Comparison of ENCODE assay signal across 29 cellular contexts in genomic region chr15:83713242-83713641, GRCh38.
"Had no signal": no experiment of that assay in that cellular context is flagged by ENCODE, and none has a peak within 500 bp of the region (broad histone marks: within the 10 kb centered on the region; RNA-seq: fewer than 3 reads in every experiment).

No MANE protein-coding gene starts in this region.

- H3K4me1 ChIP-seq: adrenal gland, breast epithelium had no signal

- DNase-seq: activated effector memory CD4-positive, alpha-beta T cell treated with anti-CD3 and anti-CD28 coated beads, Interleukin-2, amount 50 U/mL, for 16 hours; activated effector memory CD4-positive, alpha-beta T cell treated with Interleukin-2 at 50 U/mL for 16 hours; activated gamma-delta T cell; activated gamma-delta T cell treated with Interleukin-2 at 50 U/mL for 16 hours; activated naive CD4-positive, alpha-beta T cell; activated naive CD4-positive, alpha-beta T cell treated with anti-CD3 and anti-CD28 coated beads for 36 hours; activated naive CD4-positive, alpha-beta T cell treated with anti-CD3 and anti-CD28 coated beads, Interleukin-2, amount 10 ng/mL, durations not matched to agents 7 days and 5 days; activated naive CD4-positive, alpha-beta T cell treated with anti-CD3 and anti-CD28 coated beads, Interleukin-2, amount 50 U/mL, for 16 hours; activated naive CD4-positive, alpha-beta T cell treated with Interleukin-2 at 50 U/mL for 16 hours; activated naive CD8-positive, alpha-beta T cell treated with anti-CD3 and anti-CD28 coated beads for 36 hours; activated naive CD8-positive, alpha-beta T cell treated with anti-CD3 and anti-CD28 coated beads, Interleukin-2, amount 10 ng/mL, durations not matched to agents 7 days and 5 days; activated naive CD8-positive, alpha-beta T cell treated with anti-CD3 and anti-CD28 coated beads, Interleukin-2, amount 50 U/mL, for 24 hours; activated T-cell treated with anti-CD3 and anti-CD28 coated beads, Interleukin-2, amount 50 U/mL, for 24 hours; activated T-cell treated with anti-CD3 and anti-CD28 coated beads, Interleukin-2, amount 50 U/mL, for 4 hours; activated T-cell treated with anti-CD3 and anti-CD28 coated beads, Interleukin-2, amount 50 U/mL, for 48 hours; activated T-cell treated with anti-CD3 and anti-CD28 coated beads, Interleukin-2, amount 50 U/mL, for 72 hours; adrenal gland; amniotic stem cell; amygdala; anterior cingulate cortex; aorta; body of pancreas; brain microvascular endothelial cell; caudate nucleus; central memory CD4-positive, alpha-beta T cell; cerebellar nuclear complex had no signal

- H3K27ac ChIP-seq: adrenal gland, ascending aorta, body of pancreas, brain microvascular endothelial cell, breast epithelium, cardiac muscle cell had no signal

- H3K36me3 ChIP-seq: adrenal gland, ascending aorta, brain microvascular endothelial cell, breast epithelium, cardiac muscle cell had no signal

- H3K9me3 ChIP-seq: adrenal gland, ascending aorta, body of pancreas, breast epithelium had no signal

- H3K27me3 ChIP-seq: adrenal gland, ascending aorta, body of pancreas, brain microvascular endothelial cell, breast epithelium, cardiac muscle cell had no signal

- H3K4me3 ChIP-seq: adrenal gland, ascending aorta, body of pancreas, breast epithelium, cardiac muscle cell had no signal
